ENCODE assay signal across 28 cellular contexts in the genomic region with DNA sequence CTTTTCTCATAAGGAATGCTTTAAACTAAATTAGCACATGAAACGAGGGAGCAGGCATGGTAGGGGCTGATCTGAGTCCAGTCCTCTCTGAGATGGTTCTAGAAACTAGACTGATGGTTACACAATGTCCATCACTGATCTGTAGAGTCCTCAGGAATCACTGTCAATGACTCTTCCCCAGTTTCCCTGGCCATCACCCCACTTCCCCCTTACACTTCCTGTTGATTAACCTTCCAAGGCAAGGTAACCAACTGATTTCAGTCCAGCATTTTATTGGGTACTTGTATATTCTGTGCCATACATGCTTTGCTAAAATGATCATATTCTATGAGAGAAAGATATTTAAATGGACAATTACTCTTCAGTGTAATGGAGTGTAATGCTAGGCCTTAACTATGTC.
A peak's percentile ranks its signal among the peaks of the same experiment; 100 is the strongest.
DNase-seq lines count a peak whose midpoint lies in the region; ATAC-seq and TF ChIP-seq lines count a peak whose summit lies in the region.
"Had no signal": no experiment of that assay in that cellular context is flagged by ENCODE, and none has a peak within 500 bp of the region (broad histone marks: within the 10 kb centered on the region; RNA-seq: fewer than 3 reads in every experiment).

No MANE protein-coding gene starts in this region.

- H3K36me3 ChIP-seq in Loucy (ENCODE audit: insufficient read depth, low read length) (no peaks in the 10 kb centered on the region), SU-DHL-6 (ENCODE audit: low read length) (no peaks in the 10 kb centered on the region)
- H3K36me3 ChIP-seq: pancreas had no signal

- H3K27ac Mint-ChIP-seq in activated naive CD8-positive, alpha-beta T cell treated with anti-CD3 and anti-CD28 coated beads, Interleukin-2, amount 10 ng/mL, durations not matched to agents 7 days and 5 days: peak overlapping the region; percentile 35
- no peak overlapping the region for H3K27ac Mint-ChIP-seq in activated naive CD8-positive, alpha-beta T cell treated with anti-CD3 and anti-CD28 coated beads for 36 hours
- peak overlapping the region; percentile 82 for H3K27ac Mint-ChIP-seq in stimulated activated memory B cell treated with anti-CD40 and anti-IgM and Interleukin-4, amounts not matched to agents 10 μg/mL and 1 μg/mL and 100 μg/mL, for 72 hours
- H3K27ac Mint-ChIP-seq: nephron progenitor cell, WTC11 had no signal

- peak overlapping the region; percentile 10 for H3K4me2 ChIP-seq in Loucy (ENCODE audit: low read depth, low read length, poor library complexity, severe bottlenecking)
- H3K4me2 ChIP-seq in SU-DHL-6 (ENCODE audit: low read depth, low read length, poor library complexity, severe bottlenecking): peak overlapping the region; percentile 17
- H3K4me2 ChIP-seq: smooth muscle cell had no signal

- no peaks in the 10 kb centered on the region for H3K9me2 ChIP-seq in Loucy (replicated peaks; ENCODE audit: low read depth, low read length)
- no peaks in the 10 kb centered on the region for H3K9me2 ChIP-seq in SU-DHL-6 (replicated peaks; ENCODE audit: insufficient read depth, low read length)

- no peak overlapping the region for H2AFZ ChIP-seq in Loucy (ENCODE audit: low read length)
- no peak overlapping the region for H2AFZ ChIP-seq in SU-DHL-6 (ENCODE audit: low read depth, low read length, severe bottlenecking)

- H3K4me1 Mint-ChIP-seq in activated naive CD8-positive, alpha-beta T cell treated with anti-CD3 and anti-CD28 coated beads, Interleukin-2, amount 10 ng/mL, durations not matched to agents 7 days and 5 days: peaks cover 46% of the 10 kb centered on the region
- H3K4me1 Mint-ChIP-seq in activated naive CD8-positive, alpha-beta T cell treated with anti-CD3 and anti-CD28 coated beads for 36 hours: peaks cover 66% of the 10 kb centered on the region
- H3K4me1 Mint-ChIP-seq in stimulated activated memory B cell treated with anti-CD40 and anti-IgM and Interleukin-4, amounts not matched to agents 10 μg/mL and 1 μg/mL and 100 μg/mL, for 72 hours: peaks cover 63% of the 10 kb centered on the region

- H3K79me2 ChIP-seq in Loucy (ENCODE audit: insufficient read depth, low read length) (no peaks in the 10 kb centered on the region), SU-DHL-6 (ENCODE audit: insufficient read depth, low read length) (no peaks in the 10 kb centered on the region)

- H3K9me3 ChIP-seq in Loucy (ENCODE audit: insufficient read depth, low read depth, low read length): no peaks in the 10 kb centered on the region
- H3K9me3 ChIP-seq in SU-DHL-6 (ENCODE audit: insufficient read depth, low read length): no peaks in the 10 kb centered on the region
- H3K9me3 ChIP-seq: mucosa of descending colon, pancreas, testis had no signal

- H3K36me3 Mint-ChIP-seq in activated naive CD8-positive, alpha-beta T cell treated with anti-CD3 and anti-CD28 coated beads, Interleukin-2, amount 10 ng/mL, durations not matched to agents 7 days and 5 days: peaks cover 18% of the 10 kb centered on the region
- H3K36me3 Mint-ChIP-seq in activated naive CD8-positive, alpha-beta T cell treated with anti-CD3 and anti-CD28 coated beads for 36 hours: peaks cover 19% of the 10 kb centered on the region
- H3K36me3 Mint-ChIP-seq in stimulated activated memory B cell treated with anti-CD40 and anti-IgM and Interleukin-4, amounts not matched to agents 10 μg/mL and 1 μg/mL and 100 μg/mL, for 72 hours: peaks cover 10% of the 10 kb centered on the region
- H3K36me3 Mint-ChIP-seq: WTC11 had no signal

- H3K27me3 ChIP-seq in Loucy (ENCODE audit: insufficient read depth, low read length, poor library complexity, severe bottlenecking): no peaks in the 10 kb centered on the region
- H3K27me3 ChIP-seq in SU-DHL-6 (ENCODE audit: low read length): no peaks in the 10 kb centered on the region
- H3K27me3 ChIP-seq: pancreas, testis had no signal

- H3K4me1 ChIP-seq in Loucy (ENCODE audit: insufficient read depth, low read length, poor library complexity, severe bottlenecking): peaks cover 59% of the 10 kb centered on the region
- H3K4me1 ChIP-seq: pancreas had no signal

- H3K4me3 Mint-ChIP-seq in activated naive CD8-positive, alpha-beta T cell treated with anti-CD3 and anti-CD28 coated beads, Interleukin-2, amount 10 ng/mL, durations not matched to agents 7 days and 5 days: peak overlapping the region; percentile 9
- H3K4me3 Mint-ChIP-seq in activated naive CD8-positive, alpha-beta T cell treated with anti-CD3 and anti-CD28 coated beads for 36 hours: no peak overlapping the region
- no peak overlapping the region for H3K4me3 Mint-ChIP-seq in stimulated activated memory B cell treated with anti-CD40 and anti-IgM and Interleukin-4, amounts not matched to agents 10 μg/mL and 1 μg/mL and 100 μg/mL, for 72 hours
- H3K4me3 Mint-ChIP-seq: activated CD4-positive, alpha-beta memory T cell treated with anti-CD3 and anti-CD28 coated beads, Interleukin-2, amount 10 ng/mL, durations not matched to agents 7 days and 5 days; nephron progenitor cell; WTC11 had no signal

- H3K27ac ChIP-seq in SU-DHL-6 (ENCODE audit: low read depth, low read length) (peak overlapping the region; percentile 98), substantia nigra (ENCODE audit: low read depth, low read length, poor library complexity, severe bottlenecking) (no peak overlapping the region)
- H3K27ac ChIP-seq: C4-2B, pancreas, testis had no signal

- DNase-seq in activated naive CD8-positive, alpha-beta T cell treated with anti-CD3 and anti-CD28 coated beads, Interleukin-2, amount 10 ng/mL, durations not matched to agents 7 days and 5 days: no peak
- DNase-seq in activated naive CD8-positive, alpha-beta T cell treated with anti-CD3 and anti-CD28 coated beads for 36 hours: no peak
- no peak for DNase-seq in substantia nigra (lab: John Stamatoyannopoulos, UW)
- DNase-seq in activated CD4-positive, CD25-positive, alpha-beta regulatory T cell (lab: John Stamatoyannopoulos, UW): no peak
- DNase-seq: ACHN; activated CD4-positive, alpha-beta memory T cell treated with anti-CD3 and anti-CD28 coated beads, Interleukin-2, amount 10 ng/mL, durations not matched to agents 7 days and 5 days; activated naive CD4-positive, alpha-beta T cell treated with Interleukin-2 at 50 U/mL for 16 hours; activated T-cell treated with anti-CD3 and anti-CD28 coated beads for 4 hours; EL; mucosa of descending colon; NCI-H1048; NCI-H1694 treated with DMSO at 0.1 percent for 48 hours; NCI-H2171 treated with DMSO at 0.1 percent for 48 hours; NCI-H526; nephron progenitor cell; pancreas; stimulated activated CD4-positive, alpha-beta T cell treated with anti-CD3 and anti-CD28 coated beads, Interleukin-2, amount 100 ng/mL, for 24 hours; T-helper 9 cell; testis had no signal

- POLR2A ChIA-PET in activated naive CD8-positive, alpha-beta T cell treated with anti-CD3 and anti-CD28 coated beads, Interleukin-2, amount 10 ng/mL, durations not matched to agents 7 days and 5 days (lab: Charles Lee): no interaction called here

- no peaks in the 10 kb centered on the region for H3K9me3 Mint-ChIP-seq in activated naive CD8-positive, alpha-beta T cell treated with anti-CD3 and anti-CD28 coated beads, Interleukin-2, amount 10 ng/mL, durations not matched to agents 7 days and 5 days
- H3K9me3 Mint-ChIP-seq in activated naive CD8-positive, alpha-beta T cell treated with anti-CD3 and anti-CD28 coated beads for 36 hours: no peaks in the 10 kb centered on the region
- H3K9me3 Mint-ChIP-seq in stimulated activated memory B cell treated with anti-CD40 and anti-IgM and Interleukin-4, amounts not matched to agents 10 μg/mL and 1 μg/mL and 100 μg/mL, for 72 hours: no peaks in the 10 kb centered on the region
- H3K9me3 Mint-ChIP-seq: activated CD4-positive, alpha-beta memory T cell treated with anti-CD3 and anti-CD28 coated beads, Interleukin-2, amount 10 ng/mL, durations not matched to agents 7 days and 5 days; nephron progenitor cell had no signal

- TF ChIP-seq CTCF in Loucy (conservative IDR thresholded peaks at IDR 0.05; ENCODE audit: low read length) (no peak), SU-DHL-6 (IDR thresholded peaks at IDR 0.05; ENCODE audit: insufficient read depth, low read length, poor library complexity, severe bottlenecking) (no peak)

- H3K27me3 Mint-ChIP-seq in activated naive CD8-positive, alpha-beta T cell treated with anti-CD3 and anti-CD28 coated beads, Interleukin-2, amount 10 ng/mL, durations not matched to agents 7 days and 5 days: no peaks in the 10 kb centered on the region
- no peaks in the 10 kb centered on the region for H3K27me3 Mint-ChIP-seq in activated naive CD8-positive, alpha-beta T cell treated with anti-CD3 and anti-CD28 coated beads for 36 hours
- no peaks in the 10 kb centered on the region for H3K27me3 Mint-ChIP-seq in stimulated activated memory B cell treated with anti-CD40 and anti-IgM and Interleukin-4, amounts not matched to agents 10 μg/mL and 1 μg/mL and 100 μg/mL, for 72 hours
- H3K27me3 Mint-ChIP-seq: activated CD4-positive, alpha-beta memory T cell treated with anti-CD3 and anti-CD28 coated beads, Interleukin-2, amount 10 ng/mL, durations not matched to agents 7 days and 5 days had no signal

- H3K9ac ChIP-seq in Loucy (ENCODE audit: low read depth, low read length, poor library complexity, severe bottlenecking): peak overlapping the region; percentile 3
- H3K9ac ChIP-seq in SU-DHL-6 (ENCODE audit: low read length): no peak overlapping the region

- H3K4me3 ChIP-seq in Loucy (ENCODE audit: low read length, poor library complexity, severe bottlenecking) (no peak overlapping the region), SU-DHL-6 (ENCODE audit: insufficient read depth, low read length, poor library complexity, severe bottlenecking) (no peak overlapping the region)
- H3K4me3 ChIP-seq: lung, mucosa of descending colon, pancreas, smooth muscle cell, testis had no signal

- no peaks in the 10 kb centered on the region for H3F3A ChIP-seq in Loucy (ENCODE audit: low read depth)
- peaks cover 26% of the 10 kb centered on the region for H3F3A ChIP-seq in SU-DHL-6 (ENCODE audit: insufficient read depth)

- H4K20me1 ChIP-seq in Loucy (ENCODE audit: insufficient read depth, low read length, poor library complexity, severe bottlenecking) (no peaks in the 10 kb centered on the region), SU-DHL-6 (ENCODE audit: low read depth, low read length) (no peaks in the 10 kb centered on the region)

- ATAC-seq in activated naive CD8-positive, alpha-beta T cell treated with anti-CD3 and anti-CD28 coated beads, Interleukin-2, amount 10 ng/mL, durations not matched to agents 7 days and 5 days (ENCODE audit: low read depth): no peak
- ATAC-seq in stimulated activated memory B cell treated with anti-CD40 and anti-IgM and Interleukin-4, amounts not matched to agents 10 μg/mL and 1 μg/mL and 100 μg/mL, for 72 hours: no peak
- no peak for ATAC-seq in GM21737 (IDR thresholded peaks at IDR 0.05; ENCODE audit: unreplicated experiment)
- ATAC-seq: mucosa of descending colon, pancreas, SK-N-SH treated with all-trans-retinoic acid at 6 μM for 48 hours, WTC11 had no signal
